27 cellular contexts compared by ENCODE assay signal in the genomic region with DNA sequence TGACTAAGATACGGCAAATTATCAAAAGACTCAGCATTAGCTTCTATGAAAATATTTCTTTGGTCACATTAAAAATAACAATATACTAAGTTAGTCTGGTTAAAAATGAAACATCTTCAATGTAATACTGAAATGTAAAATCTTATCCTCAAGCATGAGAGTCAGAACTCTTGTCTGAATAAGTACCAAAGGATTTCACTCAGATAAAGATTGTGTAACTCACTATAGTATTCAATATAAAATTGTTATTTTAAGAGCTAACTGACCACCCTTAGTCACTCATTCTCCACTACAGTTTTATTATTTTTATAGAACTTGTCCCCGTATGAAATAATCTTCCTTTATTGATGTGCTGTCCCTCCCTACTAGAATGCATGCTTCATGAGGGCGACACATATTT.
"Had no signal": no experiment of that assay in that cellular context is flagged by ENCODE, and none has a peak within 500 bp of the region (broad histone marks: within the 10 kb centered on the region; RNA-seq: fewer than 3 reads in every experiment).

No MANE protein-coding gene starts in this region.

- H3K4me1 Mint-ChIP-seq: activated B cell treated with CpG ODN at 0.5 μM for 24 hours; activated CD4-positive, alpha-beta T cell treated with anti-CD3 and anti-CD28 coated beads for 36 hours; activated naive CD8-positive, alpha-beta T cell treated with anti-CD3 and anti-CD28 coated beads for 36 hours; central memory CD8-positive, alpha-beta T cell had no signal

- H3K9me3 Mint-ChIP-seq: activated B cell treated with CpG ODN at 0.5 μM for 24 hours; activated naive CD8-positive, alpha-beta T cell treated with anti-CD3 and anti-CD28 coated beads for 36 hours; brain; central memory CD8-positive, alpha-beta T cell; nephron progenitor cell; stimulated activated naive CD8-positive, alpha-beta T cell treated with anti-CD3 and anti-CD28 coated beads, Interleukin-15, Interleukin-2, amounts not matched to agents 100 ng/mL and 50 ng/mL, for 24 hours; T-helper 1 cell treated with Interleukin-12 subunit alpha and Interleukin-12 subunit beta and Interleukin-4 antibody, amounts not matched to agents 30 μg/mL and 1 μg/mL, for 36 hours had no signal

- H2AFZ ChIP-seq: parathyroid adenoma had no signal

- H3K9me3 ChIP-seq: lower lobe of right lung, mucosa of descending colon, tibial artery had no signal

- H3K9ac ChIP-seq: parathyroid adenoma had no signal

- H3K27me3 ChIP-seq: foreskin keratinocyte, tibial artery had no signal

- H3K36me3 ChIP-seq: lower lobe of right lung, tibial artery had no signal

- H3K36me3 Mint-ChIP-seq: activated naive CD8-positive, alpha-beta T cell treated with anti-CD3 and anti-CD28 coated beads for 36 hours; brain had no signal

- DNase-seq: activated B cell treated with CpG ODN at 0.5 μM for 24 hours; activated CD4-positive, alpha-beta T cell treated with anti-CD3 and anti-CD28 coated beads for 36 hours; activated CD4-positive, alpha-beta T cell treated with anti-CD3 and anti-CD28 coated beads, Interleukin-2, amount 50 U/mL, for 4 hours; activated CD8-positive, alpha-beta memory T cell treated with anti-CD3 and anti-CD28 coated beads for 24 hours; activated CD8-positive, alpha-beta memory T cell treated with anti-CD3 and anti-CD28 coated beads, Interleukin-2, amount 50 U/mL, for 4 hours; activated naive CD4-positive, alpha-beta T cell treated with Interleukin-2 at 50 U/mL for 16 hours; activated naive CD8-positive, alpha-beta T cell treated with anti-CD3 and anti-CD28 coated beads for 36 hours; activated T-cell treated with anti-CD3 and anti-CD28 coated beads, Interleukin-2, amount 50 U/mL, for 48 hours; foreskin keratinocyte; lower lobe of right lung; mesendoderm; mucosa of descending colon; nephron progenitor cell; right cardiac atrium; stimulated activated CD4-positive, alpha-beta T cell treated with anti-CD3 and anti-CD28 coated beads, Interleukin-1b, Interleukin-23, amount 100 ng/mL, for 48 hours; T1000; tibial artery had no signal

- H3K27me3 Mint-ChIP-seq: central memory CD8-positive, alpha-beta T cell had no signal

- FAIRE-seq: urothelium cell line had no signal

- H3K4me1 ChIP-seq: foreskin keratinocyte, lower lobe of right lung, parathyroid adenoma had no signal

- ATAC-seq: activated CD4-positive, alpha-beta T cell treated with anti-CD3 and anti-CD28 coated beads for 36 hours; foreskin keratinocyte; left lobe of liver; mucosa of descending colon; right cardiac atrium had no signal

- H3K4me3 ChIP-seq: coronary artery, lower lobe of right lung, mucosa of descending colon, skin epidermis, tibial artery had no signal

- H3K27ac Mint-ChIP-seq: activated B cell treated with CpG ODN at 0.5 μM for 24 hours; activated CD4-positive, alpha-beta T cell treated with anti-CD3 and anti-CD28 coated beads for 36 hours; activated naive CD8-positive, alpha-beta T cell treated with anti-CD3 and anti-CD28 coated beads for 36 hours; brain; nephron progenitor cell; stimulated activated naive CD8-positive, alpha-beta T cell treated with anti-CD3 and anti-CD28 coated beads, Interleukin-15, Interleukin-2, amounts not matched to agents 100 ng/mL and 50 ng/mL, for 24 hours; T-helper 1 cell treated with Interleukin-12 subunit alpha and Interleukin-12 subunit beta and Interleukin-4 antibody, amounts not matched to agents 30 μg/mL and 1 μg/mL, for 36 hours had no signal

- H3K27ac ChIP-seq: coronary artery, epithelial cell of prostate, foreskin keratinocyte, lower lobe of right lung, parathyroid adenoma, skin epidermis, tibial artery had no signal

- H3K79me2 ChIP-seq: parathyroid adenoma had no signal

- H3K4me3 Mint-ChIP-seq: activated B cell treated with CpG ODN at 0.5 μM for 24 hours; activated CD4-positive, alpha-beta T cell treated with anti-CD3 and anti-CD28 coated beads for 36 hours; activated naive CD8-positive, alpha-beta T cell treated with anti-CD3 and anti-CD28 coated beads for 36 hours; brain; central memory CD8-positive, alpha-beta T cell; nephron progenitor cell; stimulated activated naive CD8-positive, alpha-beta T cell treated with anti-CD3 and anti-CD28 coated beads, Interleukin-15, Interleukin-2, amounts not matched to agents 100 ng/mL and 50 ng/mL, for 24 hours; T-helper 1 cell treated with Interleukin-12 subunit alpha and Interleukin-12 subunit beta and Interleukin-4 antibody, amounts not matched to agents 30 μg/mL and 1 μg/mL, for 36 hours had no signal
